35 cellular contexts compared by ENCODE assay signal in genomic region chr1:239058190-239058589, GRCh38.
"Had no signal": no experiment of that assay in that cellular context is flagged by ENCODE, and none has a peak within 500 bp of the region (broad histone marks: within the 10 kb centered on the region; RNA-seq: fewer than 3 reads in every experiment).

No MANE protein-coding gene starts in this region.

- H3K27ac Mint-ChIP-seq: activated B cell treated with CpG ODN at 0.5 μM for 24 hours; activated CD4-positive, alpha-beta memory T cell treated with anti-CD3 and anti-CD28 coated beads for 36 hours; activated naive CD4-positive, alpha-beta T cell treated with anti-CD3 and anti-CD28 coated beads, Interleukin-2, amount 10 ng/mL, durations not matched to agents 7 days and 5 days; activated naive CD8-positive, alpha-beta T cell; activated naive CD8-positive, alpha-beta T cell treated with anti-CD3 and anti-CD28 coated beads, Interleukin-2, amount 50 U/mL, for 24 hours; brain; T-helper 2 cell treated with Interferon-gamma antibody and Interleukin-4, amounts not matched to agents 5 μg/mL and 100 μg/mL, for 36 hours had no signal

- H3K36me3 Mint-ChIP-seq: activated CD4-positive, alpha-beta memory T cell treated with anti-CD3 and anti-CD28 coated beads for 36 hours; activated naive CD4-positive, alpha-beta T cell treated with anti-CD3 and anti-CD28 coated beads, Interleukin-2, amount 10 ng/mL, durations not matched to agents 7 days and 5 days; activated naive CD8-positive, alpha-beta T cell; brain had no signal

- H3K27me3 ChIP-seq: Peyer's patch had no signal

- H3K9ac ChIP-seq: KMS-11 had no signal

- H3K27me3 Mint-ChIP-seq: activated B cell treated with CpG ODN at 0.5 μM for 24 hours; activated CD4-positive, alpha-beta memory T cell treated with anti-CD3 and anti-CD28 coated beads for 36 hours; activated naive CD4-positive, alpha-beta T cell treated with anti-CD3 and anti-CD28 coated beads, Interleukin-2, amount 10 ng/mL, durations not matched to agents 7 days and 5 days; activated naive CD8-positive, alpha-beta T cell; activated naive CD8-positive, alpha-beta T cell treated with anti-CD3 and anti-CD28 coated beads, Interleukin-2, amount 50 U/mL, for 24 hours; brain had no signal

- H3K4me3 ChIP-seq: Peyer's patch had no signal

- H3K4me3 Mint-ChIP-seq: activated B cell treated with CpG ODN at 0.5 μM for 24 hours; activated CD4-positive, alpha-beta memory T cell treated with anti-CD3 and anti-CD28 coated beads for 36 hours; activated naive CD4-positive, alpha-beta T cell treated with anti-CD3 and anti-CD28 coated beads, Interleukin-2, amount 10 ng/mL, durations not matched to agents 7 days and 5 days; activated naive CD8-positive, alpha-beta T cell; activated naive CD8-positive, alpha-beta T cell treated with anti-CD3 and anti-CD28 coated beads, Interleukin-2, amount 50 U/mL, for 24 hours; brain; T-helper 2 cell treated with Interferon-gamma antibody and Interleukin-4, amounts not matched to agents 5 μg/mL and 100 μg/mL, for 36 hours had no signal

- DNase-seq: activated B cell treated with CpG ODN at 0.5 μM for 24 hours; activated CD4-positive, alpha-beta memory T cell treated with anti-CD3 and anti-CD28 coated beads for 36 hours; activated CD4-positive, alpha-beta T cell treated with anti-CD3 and anti-CD28 coated beads for 4 hours; activated CD4-positive, alpha-beta T cell treated with anti-CD3 and anti-CD28 coated beads, Interleukin-2, amount 50 U/mL, for 1 hour; activated CD4-positive, CD25-positive, alpha-beta regulatory T cell treated with anti-CD3 and anti-CD28 coated beads, Interleukin-2, amount 50 U/mL, for 72 hours; activated CD8-positive, alpha-beta memory T cell treated with anti-CD3 and anti-CD28 coated beads, Interleukin-2, amount 50 U/mL, for 4 hours; activated effector memory CD4-positive, alpha-beta T cell treated with Interleukin-2 at 50 U/mL for 16 hours; activated naive CD4-positive, alpha-beta T cell treated with anti-CD3 and anti-CD28 coated beads, Interleukin-2, amount 10 ng/mL, durations not matched to agents 7 days and 5 days; activated naive CD8-positive, alpha-beta T cell treated with anti-CD3 and anti-CD28 coated beads, Interleukin-2, amount 50 U/mL, for 24 hours; activated T-cell treated with anti-CD3 and anti-CD28 coated beads for 4 hours; activated T-cell treated with anti-CD3 and anti-CD28 coated beads, Interleukin-2, amount 50 U/mL, for 48 hours; anterior cingulate cortex; caudate nucleus; cerebellar nuclear complex; MM.1S; MV-4-11; NCI-H1092; NCI-H1436 treated with DMSO at 0.1 percent for 48 hours; NCI-H1694 treated with DMSO at 0.1 percent for 48 hours; NCI-H2029; NCI-H2107; NCI-H2171; NCI-H510A; NCI-H526; NCI-H748 treated with DMSO at 0.1 percent for 48 hours; Peyer's patch; SIG-M5; SW 1271; T-helper 1 cell had no signal

- H3K9me3 Mint-ChIP-seq: brain had no signal

- H3K4me1 Mint-ChIP-seq: activated B cell treated with CpG ODN at 0.5 μM for 24 hours; activated naive CD4-positive, alpha-beta T cell treated with anti-CD3 and anti-CD28 coated beads, Interleukin-2, amount 10 ng/mL, durations not matched to agents 7 days and 5 days; activated naive CD8-positive, alpha-beta T cell treated with anti-CD3 and anti-CD28 coated beads, Interleukin-2, amount 50 U/mL, for 24 hours had no signal

- H3K4me2 ChIP-seq: KMS-11 had no signal

- H3K36me3 ChIP-seq: Peyer's patch had no signal

- ATAC-seq: activated naive CD8-positive, alpha-beta T cell treated with anti-CD3 and anti-CD28 coated beads, Interleukin-2, amount 50 U/mL, for 24 hours; Right ventricle myocardium inferior had no signal

- H3K9me3 ChIP-seq: Peyer's patch had no signal

- H3K4me1 ChIP-seq: Peyer's patch had no signal

- H3K27ac ChIP-seq: KMS-11, Peyer's patch, RWPE1 had no signal
